8 cellular contexts compared by ENCODE assay signal in genomic region chr9:126613656-126614055, GRCh38. TPM values are rescaled to one million over a fixed set of nuclear protein-coding genes. Genes with fewer than 3 reads are reported as not detected.
DNase-seq lines count a peak whose midpoint lies in the region; ATAC-seq and TF ChIP-seq lines count a peak whose summit lies in the region.

Gene LMX1B (plus strand): TSS chr9:126613928. CDS start chr9:126614450, 522 bp downstream.

- H3K27me3 Mint-ChIP-seq in activated naive CD8-positive, alpha-beta T cell treated with anti-CD3 and anti-CD28 coated beads, Interleukin-2, amount 10 ng/mL, durations not matched to agents 7 days and 5 days = peaks cover 74% of the 10 kb centered on the region
- peaks cover 41 to 68% (median 53%) of the 10 kb centered on the region in 3 donors for H3K27me3 Mint-ChIP-seq in immature natural killer cell (ENCODE audit: low read depth in 3 of 3)

- CTCF ChIA-PET in A673 (lab: Charles Lee) = no interaction called here

- intact Hi-C loops in A673 (cut with micrococcal nuclease; ENCODE audit: unreplicated experiment) (loop anchor here (5.0 kb wide), 1 partner anchor 79 kb away; no protein-coding TSS in a partner anchor), aorta (cut with DNase I) (no loop called here)

- no peak for TF ChIP-seq CTCF in A673 (conservative IDR thresholded peaks at IDR 0.05; ENCODE audit: low read depth, low read length)

- ATAC-seq in activated naive CD8-positive, alpha-beta T cell treated with anti-CD3 and anti-CD28 coated beads, Interleukin-2, amount 10 ng/mL, durations not matched to agents 7 days and 5 days (ENCODE audit: low read depth) = no peak
- no peak for ATAC-seq in aorta (ENCODE audit: low FRiP score)
- ATAC-seq in GM21825 (IDR thresholded peaks at IDR 0.05; ENCODE audit: unreplicated experiment) = no peak
- ATAC-seq in HG03159 (IDR thresholded peaks at IDR 0.05; ENCODE audit: unreplicated experiment) = no peak

- no peaks in the 10 kb centered on the region for H3K9me3 Mint-ChIP-seq in activated naive CD8-positive, alpha-beta T cell treated with anti-CD3 and anti-CD28 coated beads, Interleukin-2, amount 10 ng/mL, durations not matched to agents 7 days and 5 days
- peaks cover 0 to 4% (median 0%) of the 10 kb centered on the region in 6 donors for H3K9me3 Mint-ChIP-seq in immature natural killer cell

- H3K36me3 ChIP-seq in A673 (ENCODE audit: insufficient read depth, low read length, poor library complexity, severe bottlenecking) = no peaks in the 10 kb centered on the region
- no peaks in the 10 kb centered on the region for H3K36me3 ChIP-seq in H7 (replicated peaks; ENCODE audit: control insufficient read depth, insufficient read depth, low read length)
- H3K36me3 ChIP-seq in aorta (ENCODE audit: control insufficient read depth in 1 of 2, insufficient read depth in 2 of 2, low read length in 1 of 2) = no peaks in the 10 kb centered on the region

- POLR2A ChIA-PET in A673 (lab: Charles Lee; ENCODE audit: low non-redundant PET) = no interaction called here
- POLR2A ChIA-PET in activated naive CD8-positive, alpha-beta T cell treated with anti-CD3 and anti-CD28 coated beads, Interleukin-2, amount 10 ng/mL, durations not matched to agents 7 days and 5 days (lab: Charles Lee) = no interaction called here

- no TSS peak for BruUV-seq in A673 (replicated peaks; lab: Mats Ljungman, UMichigan)

- H3K27me3 ChIP-seq in A673 (replicated peaks; ENCODE audit: insufficient read depth, low read depth, low read length, poor library complexity) (peaks cover 94% of the 10 kb centered on the region), H7 (ENCODE audit: control insufficient read depth, insufficient read depth, low read length) (peaks cover 92% of the 10 kb centered on the region), aorta (ENCODE audit: control insufficient read depth in 1 of 2, insufficient read depth in 2 of 2, low read length in 1 of 2) (no peaks in the 10 kb centered on the region)

- H3K4me3 ChIP-seq in A673 (ENCODE audit: low read depth, low read length, poor library complexity, severe bottlenecking) (peak within 1 kb of the TSS; percentile 36), H7 (ENCODE audit: insufficient read depth, low read depth, low read length) (peak within 1 kb of the TSS; percentile 43), aorta (ENCODE audit: low read length in 2 of 2) (peak within 1 kb of the TSS; percentile 14 to 35)

- H3K4me1 ChIP-seq in A673 (ENCODE audit: insufficient read depth, low read length, poor library complexity, severe bottlenecking) = peaks cover 16% of the 10 kb centered on the region
- H3K4me1 ChIP-seq in aorta (ENCODE audit: control insufficient read depth in 1 of 2, insufficient read depth in 2 of 2, low read length in 2 of 2) = no peaks in the 10 kb centered on the region

- peaks cover 14% of the 10 kb centered on the region for H3K4me1 Mint-ChIP-seq in activated naive CD8-positive, alpha-beta T cell treated with anti-CD3 and anti-CD28 coated beads, Interleukin-2, amount 10 ng/mL, durations not matched to agents 7 days and 5 days
- H3K4me1 Mint-ChIP-seq in immature natural killer cell = peaks cover 26 to 28% of the 10 kb centered on the region in 2 donors

- H3K36me3 Mint-ChIP-seq in activated naive CD8-positive, alpha-beta T cell treated with anti-CD3 and anti-CD28 coated beads, Interleukin-2, amount 10 ng/mL, durations not matched to agents 7 days and 5 days = no peaks in the 10 kb centered on the region
- H3K36me3 Mint-ChIP-seq in immature natural killer cell = peaks cover 0 to 4% (median 4%) of the 10 kb centered on the region in 3 donors

- 1 to 3% methylated on average over 42 to 59 of the region's 59 CpGs for WGBS in aorta, 2 donors

- H3K9me3 ChIP-seq in A673 (ENCODE audit: low read depth, low read length, poor library complexity, severe bottlenecking) (no peaks in the 10 kb centered on the region), aorta (ENCODE audit: control insufficient read depth, low read length) (no peaks in the 10 kb centered on the region)

- H3K4me3 Mint-ChIP-seq in activated naive CD8-positive, alpha-beta T cell treated with anti-CD3 and anti-CD28 coated beads, Interleukin-2, amount 10 ng/mL, durations not matched to agents 7 days and 5 days = peak within 1 kb of the TSS; percentile 57
- H3K4me3 Mint-ChIP-seq in immature natural killer cell = peak within 1 kb of the TSS; percentile 56 to 73 (median 68)

- DNase-seq in A673 (ENCODE audit: low spot score) (peak; percentile 73), H7 (peak; percentile 93), immature natural killer cell (no peak), aorta (peak in 1 of 2 donors; percentile 83)
- DNase-seq in activated naive CD8-positive, alpha-beta T cell treated with anti-CD3 and anti-CD28 coated beads, Interleukin-2, amount 10 ng/mL, durations not matched to agents 7 days and 5 days = peak; percentile 39
- DNase-seq in activated effector memory CD4-positive, alpha-beta T cell treated with Interleukin-2 at 50 U/mL for 16 hours = no peak

- no peak within 1 kb of the TSS for H3K27ac ChIP-seq in A673 (ENCODE audit: low read depth, low read length, poor library complexity, severe bottlenecking)
- no peak within 1 kb of the TSS for H3K27ac ChIP-seq in aorta (ENCODE audit: low read depth in 1 of 2, low read length in 2 of 2)

- H3K27ac Mint-ChIP-seq in activated naive CD8-positive, alpha-beta T cell treated with anti-CD3 and anti-CD28 coated beads, Interleukin-2, amount 10 ng/mL, durations not matched to agents 7 days and 5 days = peak within 1 kb of the TSS; percentile 51
- H3K27ac Mint-ChIP-seq in immature natural killer cell = peak within 1 kb of the TSS in 5 of 6 donors; percentile 16 to 75 (median 67)

RNA-seq across cellular contexts. Expression of gene LMX1B, which starts in this region (rescaled TPM):
- total RNA-seq in A673 (2021) (not detected in 2 replicates), aorta (1 to 10 TPM in 1 of 2 donors, under 1 TPM in 1; 0.32 to 1.6 TPM)
- 8.7 and 16.7 TPM in 2 replicates for total RNA-seq in H7 (2014; rRNA removed; shearing (Covaris generic))
- not detected for total RNA-seq in activated naive CD8-positive, alpha-beta T cell treated with anti-CD3 and anti-CD28 coated beads, Interleukin-2, amount 10 ng/mL, durations not matched to agents 7 days and 5 days
- polyA plus RNA-seq in immature natural killer cell (not detected), aorta (not detected)

Comparison
In these comparisons a context has a peak if more than half of its experiments do, and no peak if none do; other contexts are left out.
1. Peak in DNase-seq and H3K4me3 ChIP-seq in A673; RNA of the gene not detected or under 1 TPM.
2. Peak in DNase-seq in activated naive CD8-positive, alpha-beta T cell treated with anti-CD3 and anti-CD28 coated beads, Interleukin-2, amount 10 ng/mL, durations not matched to agents 7 days and 5 days; RNA of the gene not detected or under 1 TPM.